1 cellular context compared by ENCODE assay signal in the genomic region with DNA sequence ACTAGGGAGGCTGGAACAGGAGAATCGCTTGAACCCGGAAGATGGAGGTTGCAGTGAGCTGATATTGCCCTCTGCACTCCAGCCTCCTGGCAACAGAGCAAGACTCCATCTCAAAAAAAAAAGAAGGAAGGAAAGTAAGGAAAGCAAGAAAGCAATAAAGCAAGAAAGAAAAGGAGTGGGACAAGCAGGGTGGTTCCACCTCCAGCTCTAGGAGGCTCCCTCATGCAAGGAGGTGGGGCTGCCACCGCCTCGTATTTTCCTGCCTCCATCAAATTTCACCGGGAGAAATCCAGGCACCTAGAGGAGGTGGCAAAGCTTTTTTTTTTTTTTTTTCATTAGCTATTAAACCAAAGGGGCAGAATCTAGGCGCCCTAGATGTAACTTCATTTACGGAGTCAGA.
TF ChIP-seq lines count a peak whose summit lies in the region.

No MANE protein-coding gene starts in this region.

TF ChIP-seq in endothelial cell of umbilical vein, 7 proteins besides CTCF, POLR2A, EP300 and RAD21:
- TF ChIP-seq GATA2 (IDR thresholded peaks at IDR 0.05; ENCODE audit: insufficient read depth, insufficient read length, low read depth, low read length) (no peak), JUN (IDR thresholded peaks at IDR 0.05; ENCODE audit: borderline replicate concordance, insufficient read depth, insufficient read length, low read depth) (no peak), EZH2 (IDR thresholded peaks at IDR 0.05; ENCODE audit: borderline replicate concordance, low read depth, low read length, severe bottlenecking) (no peak), FOS (IDR thresholded peaks at IDR 0.05; ENCODE audit: borderline replicate concordance, insufficient read depth, low read length) (no peak), MYC (IDR thresholded peaks at IDR 0.05; ENCODE audit: low read depth, low read length) (no peak), POLR2AphosphoS5 (IDR thresholded peaks at IDR 0.05; ENCODE audit: insufficient read depth, low read depth, low read length) (no peak)
- TF ChIP-seq, protein P1, sequence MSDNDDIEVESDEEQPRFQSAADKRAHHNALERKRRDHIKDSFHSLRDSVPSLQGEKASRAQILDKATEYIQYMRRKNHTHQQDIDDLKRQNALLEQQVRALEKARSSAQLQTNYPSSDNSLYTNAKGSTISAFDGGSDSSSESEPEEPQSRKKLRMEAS (IDR thresholded peaks at IDR 0.05; ENCODE audit: insufficient read depth, insufficient read length): no peak
